ENCODE assay signal across 1 cellular context in the genomic region with DNA sequence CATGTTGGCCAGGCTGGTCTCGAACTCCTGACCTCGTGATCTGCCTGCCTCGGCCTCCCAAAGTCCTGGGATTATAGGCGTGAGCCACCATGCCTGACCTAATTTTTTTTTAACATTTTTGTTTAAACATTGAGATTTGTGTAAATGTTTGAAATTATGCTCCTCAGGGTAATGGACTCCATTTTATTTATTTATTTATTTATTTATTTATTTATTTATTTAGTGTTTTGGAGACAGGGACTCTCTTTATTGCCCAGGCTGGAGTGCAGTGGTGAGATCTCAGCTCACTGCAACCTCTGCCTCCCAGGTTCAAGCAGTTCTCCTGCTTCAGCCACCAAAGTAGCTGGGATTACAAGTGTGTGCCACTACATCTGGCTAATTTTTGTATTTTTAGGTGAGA. TPM values are rescaled to one million over a fixed set of nuclear protein-coding genes. Genes with fewer than 3 reads are reported as not detected.
"Had no signal": no experiment of that assay in that cellular context is flagged by ENCODE, and none has a peak within 500 bp of the region (broad histone marks: within the 10 kb centered on the region; RNA-seq: fewer than 3 reads in every experiment).

No MANE protein-coding gene starts in this region.

RNA-seq across cellular contexts. Expression of a gene that starts 13.8 kb away (rescaled TPM):
- polyA plus RNA-seq: SK-N-SH had no signal
